ENCODE assay signal across 8 cellular contexts in genomic region chr1:21814241-21814918, GRCh38. TPM values are rescaled to one million over a fixed set of nuclear protein-coding genes. Genes with fewer than 3 reads are reported as not detected.
DNase-seq lines count a peak whose midpoint lies in the region; ATAC-seq lines count a peak whose summit lies in the region.

No MANE protein-coding gene starts in this region.

- peaks cover 12% of the 10 kb centered on the region for H3K27me3 ChIP-seq in CD4-positive, alpha-beta memory T cell (ENCODE audit: insufficient read depth, low read length)
- H3K27me3 ChIP-seq in iPS-18a (ENCODE audit: control insufficient read depth, insufficient read depth, low read length), result peaks cover 8% of the 10 kb centered on the region

- peak in 4 of 5 donors; percentile 6 to 20 (median 15) for DNase-seq in CD4-positive, alpha-beta memory T cell
- DNase-seq in HuH-7.5 (ENCODE audit: low spot score) (peak; percentile 10), kidney glomerular epithelial cell (lab: John Stamatoyannopoulos, UW) (no peak)
- DNase-seq in activated naive CD8-positive, alpha-beta T cell treated with anti-CD3 and anti-CD28 coated beads for 36 hours, result peak; percentile 51
- peak; percentile 10 for DNase-seq in stimulated activated CD8-positive, alpha-beta memory T cell treated with anti-CD3 and anti-CD28 coated beads, Interleukin-12 subunit alpha, Interleukin-12 subunit beta, amount 100 ng/mL, for 4 hours (ENCODE audit: low read depth)
- no peak for DNase-seq in stimulated activated naive CD4-positive, alpha-beta T cell treated with Interleukin-2 at 50 U/mL for 16 hours (lab: John Stamatoyannopoulos, UW)

- no peaks in the 10 kb centered on the region for H3K36me3 Mint-ChIP-seq in CD4-positive, alpha-beta memory T cell
- H3K36me3 Mint-ChIP-seq in activated naive CD8-positive, alpha-beta T cell treated with anti-CD3 and anti-CD28 coated beads for 36 hours, result no peaks in the 10 kb centered on the region

- no peak for ATAC-seq in HG03159 (IDR thresholded peaks at IDR 0.05; ENCODE audit: unreplicated experiment)

- H3K4me3 Mint-ChIP-seq in CD4-positive, alpha-beta memory T cell, result peak overlapping the region; percentile 31 to 80 (median 62)
- H3K4me3 Mint-ChIP-seq in activated naive CD8-positive, alpha-beta T cell treated with anti-CD3 and anti-CD28 coated beads for 36 hours, result peak overlapping the region; percentile 57

- no peak overlapping the region for H3K4me3 ChIP-seq in CD4-positive, alpha-beta memory T cell (ENCODE audit: low read length in 2 of 2)
- peak overlapping the region; percentile 50 for H3K4me3 ChIP-seq in iPS-18a (ENCODE audit: low read length)

- peak overlapping the region; percentile 22 for H3K9ac ChIP-seq in iPS-18a (ENCODE audit: low read length)

- no peaks in the 10 kb centered on the region for H3K9me3 ChIP-seq in CD4-positive, alpha-beta memory T cell (ENCODE audit: control insufficient read depth in 1 of 2, low read length in 2 of 2)
- no peaks in the 10 kb centered on the region for H3K9me3 ChIP-seq in iPS-18a (ENCODE audit: control insufficient read depth, low read depth, low read length)

- no peak overlapping the region for H3K27ac ChIP-seq in CD4-positive, alpha-beta memory T cell (ENCODE audit: low read depth, low read length)
- no peak overlapping the region for H3K27ac ChIP-seq in iPS-18a (ENCODE audit: low read length)

- CTCF ChIA-PET in CD4-positive, alpha-beta memory T cell (lab: Charles Lee; ENCODE audit: partially characterized antibody), result interaction anchor here (1.0 kb wide), 1 partner anchor 149 kb away, joined by 5 read pairs; no protein-coding TSS in a partner anchor

- H3K4me1 Mint-ChIP-seq in CD4-positive, alpha-beta memory T cell, result peaks cover 0 to 9% (median 5%) of the 10 kb centered on the region in 4 donors
- H3K4me1 Mint-ChIP-seq in activated naive CD8-positive, alpha-beta T cell treated with anti-CD3 and anti-CD28 coated beads for 36 hours, result peaks cover 3% of the 10 kb centered on the region

- peaks cover 16 to 22% of the 10 kb centered on the region in 2 donors for H3K27me3 Mint-ChIP-seq in CD4-positive, alpha-beta memory T cell
- peaks cover 13% of the 10 kb centered on the region for H3K27me3 Mint-ChIP-seq in activated naive CD8-positive, alpha-beta T cell treated with anti-CD3 and anti-CD28 coated beads for 36 hours

- H3K36me3 ChIP-seq in CD4-positive, alpha-beta memory T cell (ENCODE audit: insufficient read depth, low read length), result no peaks in the 10 kb centered on the region
- H3K36me3 ChIP-seq in iPS-18a (ENCODE audit: control insufficient read depth, low read depth, low read length), result no peaks in the 10 kb centered on the region

- H3K9me3 Mint-ChIP-seq in CD4-positive, alpha-beta memory T cell, result no peaks in the 10 kb centered on the region
- no peaks in the 10 kb centered on the region for H3K9me3 Mint-ChIP-seq in activated naive CD8-positive, alpha-beta T cell treated with anti-CD3 and anti-CD28 coated beads for 36 hours

- intact Hi-C loops in CD4-positive, alpha-beta memory T cell (cut with micrococcal nuclease), result no loop called here

- POLR2A ChIA-PET in CD4-positive, alpha-beta memory T cell (lab: Charles Lee; ENCODE audit: partially characterized antibody), result no interaction called here

- no peaks in the 10 kb centered on the region for H3K4me1 ChIP-seq in CD4-positive, alpha-beta memory T cell (ENCODE audit: insufficient read depth, low read length)
- H3K4me1 ChIP-seq in iPS-18a (ENCODE audit: control insufficient read depth, low read depth, low read length), result no peaks in the 10 kb centered on the region

- H3K27ac Mint-ChIP-seq in CD4-positive, alpha-beta memory T cell, result no peak overlapping the region
- no peak overlapping the region for H3K27ac Mint-ChIP-seq in activated naive CD8-positive, alpha-beta T cell treated with anti-CD3 and anti-CD28 coated beads for 36 hours

RNA-seq across cellular contexts. Expression of gene LDLRAD2, which starts 2.3 kb away (rescaled TPM):
- total RNA-seq in CD4-positive, alpha-beta memory T cell, result not detected
- polyA plus RNA-seq in CD4-positive, alpha-beta memory T cell, result not detected
- total RNA-seq in activated naive CD8-positive, alpha-beta T cell treated with anti-CD3 and anti-CD28 coated beads for 36 hours, result under 1 TPM; 0.19 to 0.22 TPM

RNA-seq across cellular contexts. Expression of gene USP48, which starts 31.4 kb away (rescaled TPM):
- 100 to 1,000 TPM; 110 to 117 TPM for total RNA-seq in CD4-positive, alpha-beta memory T cell
- 10 to 100 TPM; 36.1 to 42.4 TPM for polyA plus RNA-seq in CD4-positive, alpha-beta memory T cell
- 10 to 100 TPM; 45.8 to 50.5 TPM for total RNA-seq in activated naive CD8-positive, alpha-beta T cell treated with anti-CD3 and anti-CD28 coated beads for 36 hours

Comparison
In these comparisons a context has a peak if more than half of its experiments do, and no peak if none do; other contexts are left out.
1. DNase-seq: peak in CD4-positive, alpha-beta memory T cell (4 of 5), HuH-7.5 (single experiment), activated naive CD8-positive, alpha-beta T cell treated with anti-CD3 and anti-CD28 coated beads for 36 hours (single experiment) and stimulated activated CD8-positive, alpha-beta memory T cell treated with anti-CD3 and anti-CD28 coated beads, Interleukin-12 subunit alpha, Interleukin-12 subunit beta, amount 100 ng/mL, for 4 hours (single experiment); none in kidney glomerular epithelial cell (single experiment) and stimulated activated naive CD4-positive, alpha-beta T cell treated with Interleukin-2 at 50 U/mL for 16 hours (single experiment).